In the genomic region with DNA sequence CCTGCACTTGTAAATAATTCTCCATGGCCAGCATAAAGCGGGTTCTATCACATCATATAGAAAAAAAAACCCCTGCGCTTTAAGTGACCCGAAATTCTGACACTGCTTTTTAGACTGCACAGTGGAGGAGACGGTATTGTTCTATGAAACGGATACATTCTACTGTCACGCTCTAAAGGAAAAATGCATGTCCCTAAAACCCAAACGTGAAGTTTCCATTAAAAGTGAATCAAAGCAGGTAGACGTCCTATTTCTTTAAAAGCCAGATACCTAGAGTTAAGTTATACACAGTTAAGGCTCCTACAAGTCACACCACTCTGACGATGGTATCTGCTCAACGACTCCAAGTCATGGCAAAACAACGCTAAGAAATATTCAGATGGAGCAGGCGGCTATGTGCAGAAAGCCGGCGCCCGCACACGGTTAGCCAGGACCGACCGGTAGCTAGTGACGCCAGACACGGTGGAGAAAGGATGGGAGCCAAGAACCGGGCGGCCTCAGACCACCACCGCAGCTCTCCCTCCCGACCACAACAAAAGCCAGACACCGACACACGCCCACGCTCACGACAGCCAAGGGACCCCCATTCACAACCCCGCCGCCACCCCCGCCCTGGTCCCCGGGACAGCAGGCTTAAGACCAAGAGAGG, we compare ENCODE assay signal across 8 cellular contexts. TPM values are rescaled to one million over a fixed set of nuclear protein-coding genes. Genes with fewer than 3 reads are reported as not detected.
DNase-seq lines count a peak whose midpoint lies in the region; ATAC-seq, FAIRE-seq and TF ChIP-seq lines count a peak whose summit lies in the region.

No MANE protein-coding gene starts in this region.

- peak overlapping the region; percentile 89 to 99 (median 97) for H3K4me3 Mint-ChIP-seq in brain

- dilution Hi-C loops in keratinocyte (cut with MboI; ENCODE audit: extremely low pct_ligation_motif_present, low sequenced_read_pairs), result no loop called here

- H3K27ac ChIP-seq in keratinocyte (ENCODE audit: control insufficient read depth, insufficient read depth, low read length), result peak overlapping the region; percentile 96

- H3K9me3 Mint-ChIP-seq in brain, result peaks cover 0 to 3% (median 0%) of the 10 kb centered on the region in 5 experiments

- no peaks in the 10 kb centered on the region for H3K9me1 ChIP-seq in keratinocyte (ENCODE audit: control insufficient read depth, extremely low read depth, insufficient read depth, low read length)

- H3K27me3 ChIP-seq in keratinocyte (ENCODE audit: control insufficient read depth, extremely low read depth, insufficient read depth, low read length), result no peaks in the 10 kb centered on the region

- peaks cover 55% of the 10 kb centered on the region for H3K79me2 ChIP-seq in keratinocyte (ENCODE audit: control insufficient read depth, insufficient read depth, low read length)

- H3K36me3 Mint-ChIP-seq in brain, result peaks cover 34% of the 10 kb centered on the region

- peaks cover 48% of the 10 kb centered on the region for H3K4me1 Mint-ChIP-seq in brain

- H3K9me3 ChIP-seq in keratinocyte (ENCODE audit: control insufficient read depth, low read depth, low read length), result no peaks in the 10 kb centered on the region

- no peak for FAIRE-seq in keratinocyte (lab: Jason Lieb, UNC)

- peak overlapping the region; percentile 97 for H3K9ac ChIP-seq in keratinocyte (ENCODE audit: control insufficient read depth, extremely low read depth, insufficient read depth, low read length)

- peak overlapping the region; percentile 97 for H3K4me3 ChIP-seq in HFF-Myc (replicated peaks; ENCODE audit: low read depth, low read length)
- H3K4me3 ChIP-seq in keratinocyte (ENCODE audit: control insufficient read depth in 2 of 3, extremely low read depth in 1 of 3, insufficient read depth in 2 of 3, low read depth in 1 of 3, low read length in 3 of 3), result peak overlapping the region; percentile 84 to 97 (median 91)

- H3K27me3 Mint-ChIP-seq in brain, result peaks cover 16% of the 10 kb centered on the region

- H3K36me3 ChIP-seq in keratinocyte (ENCODE audit: control insufficient read depth in 2 of 2, extremely low read depth in 1 of 2, insufficient read depth in 2 of 2, low read length in 2 of 2), result peaks cover 0 to 8% of the 10 kb centered on the region in 2 experiments

- H3K27ac Mint-ChIP-seq in brain, result peak overlapping the region; percentile 98 to 99 (median 99)

- peak; percentile 52 for DNase-seq in NK-92 treated with Interleukin-12 subunit alpha and Interleukin-12 subunit beta, amount 100 ng/mL, for 24 hours (lab: John Stamatoyannopoulos, UW)
- DNase-seq in NK-92 (lab: John Stamatoyannopoulos, UW; ENCODE audit: unreplicated experiment) (no peak), HFF-Myc (ENCODE audit: extremely low read depth, low read depth) (no peak), NOMO-1 treated with DMSO at 0.1 percent for 48 hours (lab: John Stamatoyannopoulos, UW; ENCODE audit: unreplicated experiment) (peak; percentile 42), keratinocyte (ENCODE audit: low read depth, low spot score) (no peak), inferior parietal cortex (ENCODE audit: extremely low spot score) (no peak)
- DNase-seq in stimulated activated naive CD8-positive, alpha-beta T cell treated with anti-CD3 and anti-CD28 coated beads, Interleukin-15, Interleukin-2, amounts not matched to agents 100 U/mL and 50 U/mL, for 24 hours, result no peak

- ATAC-seq in stimulated activated naive CD8-positive, alpha-beta T cell treated with anti-CD3 and anti-CD28 coated beads, Interleukin-15, Interleukin-2, amounts not matched to agents 100 U/mL and 50 U/mL, for 24 hours, result peak; percentile 21

- no peak for TF ChIP-seq CTCF in HFF-Myc (IDR thresholded peaks at IDR 0.05; ENCODE audit: low read depth, low read length, missing control alignments)
- no peak for TF ChIP-seq CTCF in brain (conservative IDR thresholded peaks at IDR 0.05)
- no peak for TF ChIP-seq CTCF in keratinocyte (optimal IDR thresholded peaks at IDR 0.05 in 1 of 3, IDR thresholded peaks at IDR 0.05 in 1 of 3, conservative IDR thresholded peaks at IDR 0.05 in 1 of 3; ENCODE audit: extremely low read depth in 1 of 3, insufficient read depth in 2 of 3, low read length in 3 of 3)

- no peak overlapping the region for H2AFZ ChIP-seq in keratinocyte (ENCODE audit: control insufficient read depth, low read length)

- peak overlapping the region; percentile 96 for H3K4me2 ChIP-seq in keratinocyte (ENCODE audit: control insufficient read depth, extremely low read depth, insufficient read depth, low read depth, low read length)

- peaks cover 17% of the 10 kb centered on the region for H3K4me1 ChIP-seq in keratinocyte (ENCODE audit: control insufficient read depth, extremely low read depth, insufficient read depth, low read length)

- peaks cover 12% of the 10 kb centered on the region for H4K20me1 ChIP-seq in keratinocyte (ENCODE audit: control insufficient read depth, extremely low read depth, insufficient read depth, low read length)

RNA-seq across cellular contexts. Expression of a gene that starts 0.8 kb away (rescaled TPM):
- 664 TPM for polyA plus RNA-seq in brain (ENCODE audit: insufficient read depth, low read depth, low replicate concordance)
- 318 to 558 TPM (median 444 TPM) in 3 replicates for polyA plus RNA-seq in keratinocyte
- 474 TPM for polyA plus RNA-seq in keratinocyte (2011; ENCODE audit: low read depth)
- polyA plus RNA-seq in keratinocyte (2011; cell fraction: cytosol; rRNA removed), result 607 and 948 TPM in 2 replicates
- polyA plus RNA-seq in keratinocyte (2011; cell fraction: nucleus; rRNA removed), result 321 and 395 TPM in 2 replicates
- polyA plus RNA-seq in keratinocyte (2012; ENCODE audit: low replicate concordance), result 515 and 664 TPM in 2 replicates
- polyA minus RNA-seq in keratinocyte, result 32.2 to 365 TPM (median 192 TPM) in 3 replicates
- 186 TPM for polyA minus RNA-seq in keratinocyte (2011; cell fraction: cytosol; rRNA and poly(A)+ RNA removed)
- polyA minus RNA-seq in keratinocyte (2011; cell fraction: nucleus; rRNA and poly(A)+ RNA removed), result 56.2 and 131 TPM in 2 replicates

RNA-seq across cellular contexts. Expression of a gene that starts 49.9 kb away (rescaled TPM):
- 112 TPM for polyA plus RNA-seq in brain (ENCODE audit: insufficient read depth, low read depth, low replicate concordance)
- 126 to 255 TPM (median 161 TPM) in 3 replicates for polyA plus RNA-seq in keratinocyte
- 178 TPM for polyA plus RNA-seq in keratinocyte (2011; ENCODE audit: low read depth)
- polyA plus RNA-seq in keratinocyte (2011; cell fraction: cytosol; rRNA removed), result 102 and 190 TPM in 2 replicates
- polyA plus RNA-seq in keratinocyte (2011; cell fraction: nucleus; rRNA removed), result 74.4 and 111 TPM in 2 replicates
- 183 and 243 TPM in 2 replicates for polyA plus RNA-seq in keratinocyte (2012; ENCODE audit: low replicate concordance)
- polyA minus RNA-seq in keratinocyte, result 27.8 to 235 TPM (median 78.0 TPM) in 3 replicates
- polyA minus RNA-seq in keratinocyte (2011; cell fraction: cytosol; rRNA and poly(A)+ RNA removed), result 126 TPM
- polyA minus RNA-seq in keratinocyte (2011; cell fraction: nucleus; rRNA and poly(A)+ RNA removed), result 21.2 and 49.3 TPM in 2 replicates

Comparison
In these comparisons a context has a peak if more than half of its experiments do, and no peak if none do; other contexts are left out.
1. DNase-seq: peak in NK-92 treated with Interleukin-12 subunit alpha and Interleukin-12 subunit beta, amount 100 ng/mL, for 24 hours (single experiment) and NOMO-1 treated with DMSO at 0.1 percent for 48 hours (single experiment); none in NK-92 (single experiment), HFF-Myc (single experiment), keratinocyte (single experiment), stimulated activated naive CD8-positive, alpha-beta T cell treated with anti-CD3 and anti-CD28 coated beads, Interleukin-15, Interleukin-2, amounts not matched to agents 100 U/mL and 50 U/mL, for 24 hours (single experiment) and inferior parietal cortex (single experiment).